In the genomic region with DNA sequence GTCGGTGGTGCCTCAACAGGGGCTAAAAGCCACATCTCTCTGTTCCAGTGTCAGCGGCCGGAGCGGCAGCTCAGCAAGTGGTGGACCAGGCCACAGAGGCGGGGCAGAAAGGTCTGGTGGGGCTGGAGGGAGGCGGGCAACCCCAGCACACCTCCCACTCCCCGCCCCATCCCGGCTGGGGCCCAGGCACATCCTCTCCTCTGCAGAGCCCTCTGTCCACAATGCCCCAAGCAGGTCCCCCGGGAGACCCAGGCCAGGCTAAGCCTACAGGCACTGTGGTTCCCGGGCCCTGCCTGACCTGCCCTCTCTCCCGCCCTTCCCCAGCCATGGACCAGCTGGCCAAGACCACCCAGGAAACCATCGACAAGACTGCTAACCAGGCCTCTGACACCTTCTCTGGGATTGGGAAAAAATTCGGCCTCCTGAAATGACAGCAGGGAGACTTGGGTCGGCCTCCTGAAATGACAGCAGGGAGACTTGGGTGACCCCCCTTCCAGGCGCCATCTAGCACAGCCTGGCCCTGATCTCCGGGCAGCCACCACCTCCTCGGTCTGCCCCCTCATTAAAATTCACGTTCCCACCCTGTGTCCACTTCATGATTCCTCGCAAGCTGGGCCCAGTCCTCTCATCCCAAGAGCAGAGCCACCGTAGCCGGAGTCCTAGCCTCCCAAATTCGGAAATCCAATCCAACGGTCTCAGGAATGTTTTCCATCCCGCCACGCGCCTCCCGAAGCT, we compare ENCODE assay signal across 9 cellular contexts. TPM values are rescaled to one million over a fixed set of nuclear protein-coding genes. Genes with fewer than 3 reads are reported as not detected.
DNase-seq lines count a peak whose midpoint lies in the region; ATAC-seq and TF ChIP-seq lines count a peak whose summit lies in the region.
"Had no signal": no experiment of that assay in that cellular context is flagged by ENCODE, and none has a peak within 500 bp of the region (broad histone marks: within the 10 kb centered on the region; RNA-seq: fewer than 3 reads in every experiment).

No MANE protein-coding gene starts in this region.

- ATAC-seq in activated naive CD8-positive, alpha-beta T cell treated with anti-CD3 and anti-CD28 coated beads, Interleukin-2, amount 50 U/mL, for 24 hours, result no peak
- ATAC-seq in left ventricle myocardium superior, result peak; percentile 73
- ATAC-seq in HG02763 (IDR thresholded peaks at IDR 0.05; ENCODE audit: unreplicated experiment), result no peak

- H3K4me3 ChIP-seq in AG04449 (ENCODE audit: low read depth, low read length) (peak overlapping the region; percentile 65), HEK293 (ENCODE audit: low read depth, low read length) (peak overlapping the region; percentile 42)

- H3K36me3 ChIP-seq in HEK293 (ENCODE audit: control insufficient read depth in 2 of 2, insufficient read depth in 1 of 2, low read length in 2 of 2), result no peaks in the 10 kb centered on the region
- H3K36me3 ChIP-seq: neutrophil had no signal

- CTCF ChIA-PET in AG04449 (lab: Yijun Ruan, JAX), result interaction anchor here (1.2 to 6.7 kb wide), 7 partner anchors 12 to 280 kb away, joined by 3 to 79 read pairs (median 8); a partner anchor contains a TSS
- CTCF ChIA-PET in HEK293 (lab: Yijun Ruan, JAX), result interaction anchor here (0.6 to 2.2 kb wide), 4 partner anchors 10 to 284 kb away, joined by 3 to 14 read pairs (median 3); no protein-coding TSS in a partner anchor

- H3K4me1 ChIP-seq in HEK293 (ENCODE audit: control insufficient read depth, insufficient read depth, low read length), result peaks cover 2% of the 10 kb centered on the region; the same call in 1 of the 2 replicates

- POLR2A ChIA-PET in AG04449 (lab: Yijun Ruan, JAX), result interaction anchor here (0.8 to 1.3 kb wide), 3 partner anchors 10 to 16 kb away, joined by 3 to 4 read pairs (median 4); no protein-coding TSS in a partner anchor
- POLR2A ChIA-PET in HEK293 (lab: Yijun Ruan, JAX), result interaction anchor here (1.4 kb wide), 1 partner anchor 10 kb away, joined by 4 read pairs; no protein-coding TSS in a partner anchor

- peaks cover 11% of the 10 kb centered on the region for H3K27me3 Mint-ChIP-seq in activated naive CD8-positive, alpha-beta T cell treated with anti-CD3 and anti-CD28 coated beads, Interleukin-2, amount 50 U/mL, for 24 hours

- H3K4me3 Mint-ChIP-seq in activated naive CD8-positive, alpha-beta T cell treated with anti-CD3 and anti-CD28 coated beads, Interleukin-2, amount 50 U/mL, for 24 hours, result peak overlapping the region; percentile 73

- DNase-seq in AG04449 (ENCODE audit: low read depth, low spot score) (no peak), left ventricle myocardium superior (peak; percentile 92), retina (peak; percentile 73), GDM1 (lab: John Stamatoyannopoulos, UW) (no peak), occipital lobe (lab: John Stamatoyannopoulos, UW) (no peak)
- no peak for DNase-seq in activated naive CD8-positive, alpha-beta T cell treated with anti-CD3 and anti-CD28 coated beads, Interleukin-2, amount 50 U/mL, for 24 hours

- TF ChIP-seq CTCF in AG04449 (IDR thresholded peaks at IDR 0.05; ENCODE audit: insufficient read depth, low read length, missing control alignments) (no peak), HEK293 (tag by site-specific recombination; IDR thresholded peaks at IDR 0.05) (no peak)

- H3K27ac ChIP-seq in HEK293 (ENCODE audit: extremely low read depth, low read depth, low read length), result peak overlapping the region; percentile 62; the same call in 1 of the 2 replicates
- H3K27ac ChIP-seq: neutrophil had no signal

- intact Hi-C loops in left ventricle myocardium superior (cut with micrococcal nuclease), result no loop called here

- H3K27ac Mint-ChIP-seq in activated naive CD8-positive, alpha-beta T cell treated with anti-CD3 and anti-CD28 coated beads, Interleukin-2, amount 50 U/mL, for 24 hours, result peak overlapping the region; percentile 54

- no peaks in the 10 kb centered on the region for H3K9me3 ChIP-seq in HEK293 (ENCODE audit: control insufficient read depth, insufficient read depth, low read depth, low read length)
- H3K9me3 ChIP-seq: neutrophil had no signal

- no peaks in the 10 kb centered on the region for H3K9me3 Mint-ChIP-seq in activated naive CD8-positive, alpha-beta T cell treated with anti-CD3 and anti-CD28 coated beads, Interleukin-2, amount 50 U/mL, for 24 hours

- peaks cover 34% of the 10 kb centered on the region for H3K4me1 Mint-ChIP-seq in activated naive CD8-positive, alpha-beta T cell treated with anti-CD3 and anti-CD28 coated beads, Interleukin-2, amount 50 U/mL, for 24 hours

- H3K36me3 Mint-ChIP-seq in activated naive CD8-positive, alpha-beta T cell treated with anti-CD3 and anti-CD28 coated beads, Interleukin-2, amount 50 U/mL, for 24 hours (ENCODE audit: low read depth), result no peaks in the 10 kb centered on the region

TF ChIP-seq in HEK293, 187 proteins besides CTCF, POLR2A, EP300 and RAD21:
- TF ChIP-seq ZFHX2 (tag by site-specific recombination; conservative IDR thresholded peaks at IDR 0.05) (0 out of 2 replicates have a peak, but pooled peaks have one; percentile 7), SP3 (tag by site-specific recombination; IDR thresholded peaks at IDR 0.05) (0 out of 2 replicates have a peak, but pooled peaks have one; percentile 16), ZNF140 (tag by site-specific recombination; IDR thresholded peaks at IDR 0.05) (no peak)
TF ChIP-seq in HEK293: peak in this region for 2.

RNA-seq across cellular contexts. Expression of a gene that starts 2.0 kb away (rescaled TPM):
- total RNA-seq in left ventricle myocardium superior (41.8 TPM), occipital lobe (not detected)

RNA-seq across cellular contexts. Expression of a gene that starts 11.9 kb away (rescaled TPM):
- total RNA-seq in left ventricle myocardium superior, result 21.2 TPM
- total RNA-seq in occipital lobe, result 2.7 TPM

RNA-seq across cellular contexts. Expression of a gene that starts 12.9 kb away (rescaled TPM):
- total RNA-seq in left ventricle myocardium superior (31.3 TPM), occipital lobe (4.8 TPM)

RNA-seq across cellular contexts. Expression of a gene that starts 49.8 kb away (rescaled TPM):
- total RNA-seq in left ventricle myocardium superior (not detected), occipital lobe (not detected)

Comparison
In these comparisons a context has a peak if more than half of its experiments do, and no peak if none do; other contexts are left out.
1. DNase-seq: peak in left ventricle myocardium superior (single experiment) and retina (single experiment); none in AG04449 (single experiment), activated naive CD8-positive, alpha-beta T cell treated with anti-CD3 and anti-CD28 coated beads, Interleukin-2, amount 50 U/mL, for 24 hours (single experiment), GDM1 (single experiment) and occipital lobe (single experiment).
2. RNA of a gene that starts 2.0 kb away (total RNA-seq): 41.8 TPM in left ventricle myocardium superior (single experiment); not detected in occipital lobe (single experiment); every median in the first group is over 10 times any median in the second.